ENCODE assay signal across 9 cellular contexts in the genomic region with DNA sequence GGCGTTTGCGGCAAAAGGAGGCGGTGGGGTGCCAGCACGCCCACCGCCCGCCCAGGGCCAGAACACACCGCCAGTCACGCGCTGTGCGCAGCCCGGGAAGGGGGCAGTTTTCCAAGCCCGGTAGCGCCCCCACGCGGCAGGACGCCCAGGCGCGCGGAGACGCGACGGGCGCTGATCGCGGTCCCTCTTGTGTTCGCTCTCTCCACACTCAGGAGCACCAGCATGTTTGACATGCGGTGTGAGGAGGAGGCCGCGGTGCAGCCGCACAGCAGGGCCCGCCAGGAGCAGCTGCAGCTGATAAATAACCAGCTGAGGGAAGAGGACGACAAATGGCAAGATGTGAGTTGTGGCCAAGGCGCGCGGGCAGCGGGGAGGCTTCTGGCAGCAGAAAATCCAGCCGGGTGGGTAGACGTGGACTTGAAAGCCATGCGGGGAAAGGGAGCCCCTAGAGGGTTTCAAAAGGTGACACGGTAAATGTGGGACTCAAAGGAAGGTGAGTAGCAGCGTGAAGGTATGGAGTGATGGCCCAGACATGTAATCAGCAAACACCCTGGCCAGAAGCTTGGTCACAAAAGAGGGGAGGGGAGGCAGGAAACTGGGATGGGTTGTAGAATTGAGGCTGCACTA.
DNase-seq lines count a peak whose midpoint lies in the region; ATAC-seq and TF ChIP-seq lines count a peak whose summit lies in the region.
"Had no signal": no experiment of that assay in that cellular context is flagged by ENCODE, and none has a peak within 500 bp of the region (broad histone marks: within the 10 kb centered on the region; RNA-seq: fewer than 3 reads in every experiment).

No MANE protein-coding gene starts in this region.

- H3K27me3 Mint-ChIP-seq in nephron (ENCODE audit: low read depth), result peaks cover 18% of the 10 kb centered on the region

- peaks cover 5% of the 10 kb centered on the region for H3K4me1 ChIP-seq in RWPE2 (ENCODE audit: insufficient read depth, poor library complexity, severe bottlenecking)

- H3K36me3 Mint-ChIP-seq in nephron (ENCODE audit: low read depth), result peaks cover 34% of the 10 kb centered on the region

- H3K4me3 Mint-ChIP-seq in nephron, result peak overlapping the region; percentile 29 to 76 (median 65)

- H3K27ac Mint-ChIP-seq in nephron, result peak overlapping the region; percentile 16 to 70 (median 37)

- H3K4me1 Mint-ChIP-seq in nephron, result peaks cover 34% of the 10 kb centered on the region

- ATAC-seq in RWPE2 (ENCODE audit: low read depth) (no peak; the same call in 2 of the 3 replicates), GM19397 (IDR thresholded peaks at IDR 0.05; ENCODE audit: unreplicated experiment) (no peak)

- peaks cover 34% of the 10 kb centered on the region for H3K36me3 ChIP-seq in RWPE2 (ENCODE audit: low read depth)

- DNase-seq in GM03348 (ENCODE audit: low spot score) (peak; percentile 69), RWPE2 (ENCODE audit: low spot score) (no peak), fibroblast of the aortic adventitia (ENCODE audit: low read depth) (peak; percentile 25), NOMO-1 (lab: John Stamatoyannopoulos, UW; ENCODE audit: unreplicated experiment in 2 of 2) (no peak), NCI-H748 treated with DMSO at 0.1 percent for 48 hours (lab: John Stamatoyannopoulos, UW) (no peak), GM19238 (ENCODE audit: insufficient read length, low spot score) (no peak)

- H3K9me3 ChIP-seq in RWPE2 (ENCODE audit: severe bottlenecking), result no peaks in the 10 kb centered on the region

- TF ChIP-seq CTCF in RWPE2 (IDR thresholded peaks at IDR 0.05; ENCODE audit: poor library complexity, severe bottlenecking) (peak; percentile 53), fibroblast of the aortic adventitia (IDR thresholded peaks at IDR 0.05; ENCODE audit: insufficient read depth, low read length) (peak; percentile 61), nephron (IDR thresholded peaks at IDR 0.05; ENCODE audit: unreplicated experiment in 3 of 3) (peak; percentile 87 to 97 (median 97))

- H3K27me3 ChIP-seq in RWPE2 (ENCODE audit: insufficient read depth, poor library complexity, severe bottlenecking), result no peaks in the 10 kb centered on the region

- H3K27ac ChIP-seq in RWPE2 (ENCODE audit: poor library complexity, severe bottlenecking), result no peak overlapping the region
- H3K27ac ChIP-seq: KMS-11 had no signal

- H3K9me3 Mint-ChIP-seq in nephron, result no peaks in the 10 kb centered on the region

- H3K4me3 ChIP-seq in RWPE2 (ENCODE audit: severe bottlenecking), result no peak overlapping the region
- no peak overlapping the region for H3K4me3 ChIP-seq in fibroblast of the aortic adventitia (ENCODE audit: low read depth, low read length)

Comparison
In these comparisons a context has a peak if more than half of its experiments do, and no peak if none do; other contexts are left out.
1. DNase-seq: peak in GM03348 (single experiment) and fibroblast of the aortic adventitia (single experiment); none in RWPE2 (single experiment), NOMO-1 (0 of 2), NCI-H748 treated with DMSO at 0.1 percent for 48 hours (single experiment) and GM19238 (single experiment).
2. Peak in every context shown above with its lines, with median percentiles within 50 percentile points of each other: CTCF ChIP-seq.